8 cellular contexts compared by ENCODE assay signal in genomic region chr11:118929496-118930151, GRCh38. TPM values are rescaled to one million over a fixed set of nuclear protein-coding genes. Genes with fewer than 3 reads are reported as not detected.
DNase-seq lines count a peak whose midpoint lies in the region; ATAC-seq and TF ChIP-seq lines count a peak whose summit lies in the region.

No MANE protein-coding gene starts in this region.

- H3K36me3 ChIP-seq in MG63 (no peaks in the 10 kb centered on the region), SK-N-MC (ENCODE audit: insufficient read depth, low read length) (no peaks in the 10 kb centered on the region), urinary bladder (ENCODE audit: insufficient read depth) (no peaks in the 10 kb centered on the region)

- peak overlapping the region; percentile 89 for H3K4me3 Mint-ChIP-seq in activated naive CD8-positive, alpha-beta T cell

- H3K4me3 ChIP-seq in MG63 (peak overlapping the region; percentile 50), SK-N-MC (peak overlapping the region; percentile 83), urinary bladder (ENCODE audit: low read depth, low read length) (peak overlapping the region; percentile 65)

- H3K36me3 Mint-ChIP-seq in activated naive CD8-positive, alpha-beta T cell: no peaks in the 10 kb centered on the region

- H3K27ac ChIP-seq in SK-N-MC (0 out of 2 replicates have a peak overlapping the region, but pooled peaks have one; percentile 54), urinary bladder (ENCODE audit: low read depth) (peak overlapping the region; percentile 98)

- H3K27me3 ChIP-seq in MG63: no peaks in the 10 kb centered on the region

- peak overlapping the region; percentile 96 for H3K27ac Mint-ChIP-seq in activated naive CD8-positive, alpha-beta T cell

- TF ChIP-seq CTCF in omental fat pad (IDR thresholded peaks at IDR 0.05): no peak

- peak; percentile 67 for DNase-seq in DMS53 treated with DMSO at 0.1 percent for 48 hours (lab: John Stamatoyannopoulos, UW; ENCODE audit: unreplicated experiment)
- DNase-seq in MG63: peak; percentile 80
- no peak for DNase-seq in SK-N-MC (ENCODE audit: low read depth, low spot score)
- DNase-seq in Right ventricle myocardium superior: peak; percentile 87
- no peak for DNase-seq in omental fat pad (ENCODE audit: low spot score)

- H3K9me3 ChIP-seq in MG63 (no peaks in the 10 kb centered on the region), SK-N-MC (ENCODE audit: low read depth, low read length) (no peaks in the 10 kb centered on the region)

- no peaks in the 10 kb centered on the region for H3K27me3 Mint-ChIP-seq in activated naive CD8-positive, alpha-beta T cell

- ATAC-seq in Right ventricle myocardium superior (ENCODE audit: poor library complexity) (peak; percentile 59), omental fat pad (ENCODE audit: low FRiP score) (peak; percentile 27), GM19328 (IDR thresholded peaks at IDR 0.05; ENCODE audit: unreplicated experiment) (no peak)

- intact Hi-C loops in Right ventricle myocardium superior (cut with DNase I): loop anchor here (1.0 kb wide), 1 partner anchor 23 kb away; no protein-coding TSS in a partner anchor

- H3K9me3 Mint-ChIP-seq in activated naive CD8-positive, alpha-beta T cell (ENCODE audit: low read depth): no peaks in the 10 kb centered on the region

- WGBS in urinary bladder: under 1% methylated on average over 26 of the region's 28 CpGs

- H3K4me1 Mint-ChIP-seq in activated naive CD8-positive, alpha-beta T cell (ENCODE audit: low read depth): peaks cover 52% of the 10 kb centered on the region

- H3K9ac ChIP-seq in SK-N-MC (ENCODE audit: insufficient read length): peak overlapping the region; percentile 20

- no peaks in the 10 kb centered on the region for H3K4me1 ChIP-seq in urinary bladder (ENCODE audit: insufficient read depth)

RNA-seq across cellular contexts. Expression of gene BCL9L, which starts 3.9 kb away (rescaled TPM):
- 1.8 and 2.3 TPM in 2 replicates for total RNA-seq in MG63 (2014; rRNA removed; shearing (Covaris generic); ENCODE audit: low replicate concordance)
- 36.6 TPM for total RNA-seq in Right ventricle myocardium superior
- total RNA-seq in omental fat pad: 10 to 100 TPM; 13.5 to 24.0 (median 17.3) TPM
- 15.1 TPM for total RNA-seq in urinary bladder
- 48.1 TPM for polyA plus RNA-seq in urinary bladder

RNA-seq across cellular contexts. Expression of gene UPK2, which starts 26.5 kb away (rescaled TPM):
- total RNA-seq in MG63 (2014; rRNA removed; shearing (Covaris generic); ENCODE audit: low replicate concordance): not detected in 2 replicates
- total RNA-seq in Right ventricle myocardium superior: not detected
- not detected for total RNA-seq in omental fat pad
- total RNA-seq in urinary bladder: 38.2 TPM
- 33.8 TPM for polyA plus RNA-seq in urinary bladder

RNA-seq across cellular contexts. Expression of gene FOXR1, which starts 41.9 kb away (rescaled TPM):
- not detected in 2 replicates for total RNA-seq in MG63 (2014; rRNA removed; shearing (Covaris generic); ENCODE audit: low replicate concordance)
- total RNA-seq in Right ventricle myocardium superior (not detected), omental fat pad (not detected), urinary bladder (not detected)
- not detected for polyA plus RNA-seq in urinary bladder

RNA-seq across cellular contexts. Expression of gene CXCR5, which starts 45.9 kb away (rescaled TPM):
- total RNA-seq in MG63 (2014; rRNA removed; shearing (Covaris generic); ENCODE audit: low replicate concordance): not detected in 2 replicates
- total RNA-seq in Right ventricle myocardium superior: not detected
- under 1 TPM in 2 of 4 donors, not detected in 2; 0.09 to 0.12 TPM for total RNA-seq in omental fat pad
- not detected for total RNA-seq in urinary bladder
- 0.38 TPM for polyA plus RNA-seq in urinary bladder

Comparison
In these comparisons a context has a peak if more than half of its experiments do, and no peak if none do; other contexts are left out.
1. DNase-seq: peak in DMS53 treated with DMSO at 0.1 percent for 48 hours (single experiment), MG63 (single experiment) and Right ventricle myocardium superior (single experiment); none in SK-N-MC (single experiment) and omental fat pad (single experiment).
2. RNA of gene UPK2, which starts 26.5 kb away (total RNA-seq): 38.2 TPM in urinary bladder (single experiment); not detected in MG63, not detected in Right ventricle myocardium superior (single experiment) and not detected in omental fat pad; every median in the first group is over 10 times any median in the second.
3. Peak in every context shown above with its lines, with median percentiles within 50 percentile points of each other: H3K4me3 ChIP-seq.